In the genomic region with DNA sequence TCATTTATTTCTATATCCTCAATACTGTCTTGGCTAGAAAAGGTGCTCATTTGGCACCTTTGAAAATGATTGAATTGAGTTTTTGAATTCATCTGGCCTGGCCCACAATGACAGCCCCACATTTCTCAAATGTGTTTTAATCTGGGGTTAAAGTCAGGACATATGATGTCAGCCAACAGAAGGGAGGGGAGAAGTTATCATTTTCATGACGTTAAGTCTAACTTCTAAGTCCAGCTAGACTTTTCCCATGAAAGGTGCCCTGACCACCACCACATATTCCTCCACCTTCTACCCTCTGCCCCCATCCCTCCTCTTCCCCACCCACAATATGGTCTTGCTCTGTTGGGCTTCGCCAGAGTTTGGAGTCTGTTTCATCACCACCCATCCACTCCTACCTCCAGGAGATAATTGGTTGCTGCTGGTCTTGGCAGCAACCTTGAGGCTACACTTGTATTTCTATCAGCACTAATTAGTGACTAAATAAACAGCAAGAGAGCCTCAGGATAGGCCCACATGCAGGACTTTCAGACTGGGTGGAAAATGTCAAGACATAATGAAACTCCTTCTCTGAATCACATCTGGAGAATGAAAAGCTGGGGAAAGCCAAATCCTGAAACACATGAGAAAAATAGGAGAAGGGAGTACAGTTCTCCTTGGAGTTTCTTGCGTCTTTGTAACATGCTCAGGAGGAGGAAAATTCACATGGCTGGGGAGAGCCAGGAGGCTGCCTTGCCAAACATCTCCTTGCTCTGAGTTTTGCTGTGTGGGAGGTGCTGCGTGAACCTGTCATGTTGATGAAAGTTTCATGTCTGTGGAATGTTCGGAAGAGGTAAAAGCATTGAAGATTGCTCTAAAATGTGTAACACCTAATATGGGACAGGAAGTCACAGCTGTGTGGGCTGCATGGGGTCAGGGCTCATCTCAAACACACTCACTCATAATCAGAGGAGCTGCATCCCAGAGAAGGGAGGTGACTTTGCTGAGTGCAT, we compare ENCODE assay signal across 15 cellular contexts.
DNase-seq lines count a peak whose midpoint lies in the region; ATAC-seq, FAIRE-seq and TF ChIP-seq lines count a peak whose summit lies in the region.
"Had no signal": no experiment of that assay in that cellular context is flagged by ENCODE, and none has a peak within 500 bp of the region (broad histone marks: within the 10 kb centered on the region; RNA-seq: fewer than 3 reads in every experiment).

No MANE protein-coding gene starts in this region.

- H3K27ac Mint-ChIP-seq in activated CD4-positive, alpha-beta T cell treated with anti-CD3 and anti-CD28 coated beads for 36 hours: no peak overlapping the region

- TF ChIP-seq CTCF in HFF-Myc (IDR thresholded peaks at IDR 0.05; ENCODE audit: low read depth, low read length, missing control alignments) (no peak), keratinocyte (optimal IDR thresholded peaks at IDR 0.05 in 1 of 3, IDR thresholded peaks at IDR 0.05 in 1 of 3, conservative IDR thresholded peaks at IDR 0.05 in 1 of 3; ENCODE audit: extremely low read depth in 1 of 3, insufficient read depth in 2 of 3, low read length in 3 of 3) (no peak), esophagus squamous epithelium (IDR thresholded peaks at IDR 0.05) (no peak)

- H3K4me3 ChIP-seq in HFF-Myc (replicated peaks; ENCODE audit: low read depth, low read length) (no peak overlapping the region), keratinocyte (ENCODE audit: control insufficient read depth in 2 of 3, extremely low read depth in 1 of 3, insufficient read depth in 2 of 3, low read depth in 1 of 3, low read length in 3 of 3) (no peak overlapping the region), subcutaneous abdominal adipose tissue (ENCODE audit: low read depth in 1 of 5, low read length in 5 of 5) (no peak overlapping the region), esophagus squamous epithelium (no peak overlapping the region)
- H3K4me3 ChIP-seq: right lobe of liver had no signal

- no peaks in the 10 kb centered on the region for H3K27me3 ChIP-seq in keratinocyte (ENCODE audit: control insufficient read depth, extremely low read depth, insufficient read depth, low read length)
- peaks cover 0 to 3% (median 0%) of the 10 kb centered on the region in 5 donors for H3K27me3 ChIP-seq in subcutaneous abdominal adipose tissue (ENCODE audit: control insufficient read depth in 5 of 5, insufficient read depth in 4 of 5, low read length in 5 of 5)
- H3K27me3 ChIP-seq in esophagus squamous epithelium: no peaks in the 10 kb centered on the region
- H3K27me3 ChIP-seq: right lobe of liver had no signal

- dilution Hi-C loops in keratinocyte (cut with MboI; ENCODE audit: extremely low pct_ligation_motif_present, low sequenced_read_pairs): no loop called here

- peak overlapping the region; percentile 24 for H2AFZ ChIP-seq in keratinocyte (ENCODE audit: control insufficient read depth, low read length)

- WGBS in esophagus squamous epithelium, 2 donors: 57 to 76% methylated on average over 4 to 5 of the region's 5 CpGs

- no peak overlapping the region for H3K27ac ChIP-seq in keratinocyte (ENCODE audit: control insufficient read depth, insufficient read depth, low read length)
- H3K27ac ChIP-seq in subcutaneous abdominal adipose tissue (ENCODE audit: low read depth, low read length): peak overlapping the region; percentile 30
- peak overlapping the region in 1 of 4 donors; percentile 53 for H3K27ac ChIP-seq in esophagus squamous epithelium
- H3K27ac ChIP-seq: right lobe of liver had no signal

- H3K4me2 ChIP-seq in keratinocyte (ENCODE audit: control insufficient read depth, extremely low read depth, insufficient read depth, low read depth, low read length): no peak overlapping the region

- H3K9me3 ChIP-seq in keratinocyte (ENCODE audit: control insufficient read depth, low read depth, low read length) (no peaks in the 10 kb centered on the region), subcutaneous abdominal adipose tissue (ENCODE audit: control insufficient read depth in 5 of 5, low read length in 5 of 5) (no peaks in the 10 kb centered on the region), esophagus squamous epithelium (peaks cover 0 to 10% (median 0%) of the 10 kb centered on the region in 3 donors)
- H3K9me3 ChIP-seq: right lobe of liver had no signal

- CTCF ChIA-PET in activated CD4-positive, alpha-beta T cell treated with anti-CD3 and anti-CD28 coated beads for 36 hours (lab: Charles Lee): no interaction called here

- H4K20me1 ChIP-seq in keratinocyte (ENCODE audit: control insufficient read depth, extremely low read depth, insufficient read depth, low read length): no peaks in the 10 kb centered on the region

- H3K36me3 Mint-ChIP-seq in activated CD4-positive, alpha-beta T cell treated with anti-CD3 and anti-CD28 coated beads for 36 hours (ENCODE audit: low read depth): no peaks in the 10 kb centered on the region

- H3K4me1 ChIP-seq in keratinocyte (ENCODE audit: control insufficient read depth, extremely low read depth, insufficient read depth, low read length): peaks cover 8% of the 10 kb centered on the region
- no peaks in the 10 kb centered on the region for H3K4me1 ChIP-seq in subcutaneous abdominal adipose tissue (ENCODE audit: control insufficient read depth in 5 of 5, insufficient read depth in 5 of 5, low read length in 5 of 5)
- peaks cover 9 to 39% (median 13%) of the 10 kb centered on the region in 3 donors for H3K4me1 ChIP-seq in esophagus squamous epithelium
- H3K4me1 ChIP-seq: right lobe of liver had no signal

- ATAC-seq in HG02571 (IDR thresholded peaks at IDR 0.05; ENCODE audit: unreplicated experiment): no peak
- ATAC-seq in activated CD4-positive, alpha-beta T cell treated with anti-CD3 and anti-CD28 coated beads for 36 hours: no peak
- ATAC-seq: right lobe of liver had no signal

- H3K9me3 Mint-ChIP-seq in activated CD4-positive, alpha-beta T cell treated with anti-CD3 and anti-CD28 coated beads for 36 hours (ENCODE audit: low read depth): peaks cover 10% of the 10 kb centered on the region

- TF ChIP-seq POLR2A in esophagus squamous epithelium (IDR thresholded peaks at IDR 0.05): no peak

- no peaks in the 10 kb centered on the region for H3K4me1 Mint-ChIP-seq in activated CD4-positive, alpha-beta T cell treated with anti-CD3 and anti-CD28 coated beads for 36 hours

- FAIRE-seq in endometrium (lab: Jason Lieb, UNC) (peak; percentile 90), keratinocyte (lab: Jason Lieb, UNC) (no peak)
- FAIRE-seq: endothelial cell of umbilical vein had no signal

- POLR2A ChIA-PET in activated CD4-positive, alpha-beta T cell treated with anti-CD3 and anti-CD28 coated beads for 36 hours (lab: Charles Lee): no interaction called here

- no peaks in the 10 kb centered on the region for H3K36me3 ChIP-seq in keratinocyte (ENCODE audit: control insufficient read depth in 2 of 2, extremely low read depth in 1 of 2, insufficient read depth in 2 of 2, low read length in 2 of 2)
- no peaks in the 10 kb centered on the region for H3K36me3 ChIP-seq in subcutaneous abdominal adipose tissue (ENCODE audit: control insufficient read depth in 5 of 5, insufficient read depth in 5 of 5, low read length in 5 of 5)
- H3K36me3 ChIP-seq in esophagus squamous epithelium: no peaks in the 10 kb centered on the region
- H3K36me3 ChIP-seq: right lobe of liver had no signal

- intact Hi-C loops in esophagus squamous epithelium (cut with DNase I): no loop called here
- intact Hi-C loops in activated CD4-positive, alpha-beta T cell treated with anti-CD3 and anti-CD28 coated beads for 36 hours (cut with DNase I, micrococcal nuclease): no loop called here

- no peaks in the 10 kb centered on the region for H3K9me1 ChIP-seq in keratinocyte (ENCODE audit: control insufficient read depth, extremely low read depth, insufficient read depth, low read length)

- H3K9ac ChIP-seq in keratinocyte (ENCODE audit: control insufficient read depth, extremely low read depth, insufficient read depth, low read length) (no peak overlapping the region), subcutaneous abdominal adipose tissue (ENCODE audit: low read length in 5 of 5) (no peak overlapping the region)

- DNase-seq in HFF-Myc (ENCODE audit: extremely low read depth, low read depth): peak; percentile 84
- no peak for DNase-seq in keratinocyte (ENCODE audit: low read depth, low spot score)
- DNase-seq in esophagus squamous epithelium (lab: John Stamatoyannopoulos, UW): no peak
- DNase-seq in NCI-H2107 treated with DMSO at 0.1 percent for 48 hours (lab: John Stamatoyannopoulos, UW; ENCODE audit: unreplicated experiment): no peak
- DNase-seq in activated CD4-positive, alpha-beta T cell treated with anti-CD3 and anti-CD28 coated beads for 36 hours: no peak
- DNase-seq: activated naive CD4-positive, alpha-beta T cell; central memory CD4-positive, alpha-beta T cell; NCI-H1694; NCI-H526 treated with DMSO at 0.1 percent for 48 hours; right lobe of liver; SIG-M5 had no signal

- H3K4me3 Mint-ChIP-seq in activated CD4-positive, alpha-beta T cell treated with anti-CD3 and anti-CD28 coated beads for 36 hours: no peak overlapping the region

- peaks cover 2% of the 10 kb centered on the region for H3K27me3 Mint-ChIP-seq in activated CD4-positive, alpha-beta T cell treated with anti-CD3 and anti-CD28 coated beads for 36 hours

- no peaks in the 10 kb centered on the region for H3K79me2 ChIP-seq in keratinocyte (ENCODE audit: control insufficient read depth, insufficient read depth, low read length)
